ENCODE assay signal across 7 cellular contexts in genomic region chr13:48506092-48506701, GRCh38. TPM values are rescaled to one million over a fixed set of nuclear protein-coding genes. Genes with fewer than 3 reads are reported as not detected.
A peak's percentile ranks its signal among the peaks of the same experiment; 100 is the strongest.
DNase-seq lines count a peak whose midpoint lies in the region; ATAC-seq lines count a peak whose summit lies in the region.

No MANE protein-coding gene starts in this region.

- peak overlapping the region; percentile 73 for H3K4me2 ChIP-seq in skeletal muscle satellite cell (ENCODE audit: low read length)

- no peaks in the 10 kb centered on the region for H3K9me3 ChIP-seq in skeletal muscle satellite cell (replicated peaks; ENCODE audit: low read length)

- no peaks in the 10 kb centered on the region for H3K27me3 ChIP-seq in skeletal muscle satellite cell (ENCODE audit: control insufficient read depth, insufficient read depth, low read length)

- DNase-seq in cerebellar nuclear complex (lab: John Stamatoyannopoulos, UW), result peak; percentile 52 to 73
- DNase-seq in dedifferentiated amniotic fluid mesenchymal stem cell (ENCODE audit: extremely low spot score), result no peak
- no peak for DNase-seq in NCI-H2227 treated with DMSO at 0.1 percent for 48 hours (lab: John Stamatoyannopoulos, UW)
- DNase-seq in mesenteric fat pad (ENCODE audit: low spot score), result no peak

- peak overlapping the region; percentile 86 for H3K9ac ChIP-seq in skeletal muscle satellite cell (ENCODE audit: low read depth, low read length)

- peaks cover 30% of the 10 kb centered on the region for H3K4me1 ChIP-seq in skeletal muscle satellite cell (ENCODE audit: control insufficient read depth, insufficient read depth, low read length)

- ATAC-seq in GM21390 (IDR thresholded peaks at IDR 0.05; ENCODE audit: unreplicated experiment), result peak; percentile 22
- ATAC-seq in HG03280 (IDR thresholded peaks at IDR 0.05; ENCODE audit: unreplicated experiment), result peak; percentile 31

- H3K36me3 ChIP-seq in skeletal muscle satellite cell (ENCODE audit: insufficient read depth, low read length), result no peaks in the 10 kb centered on the region

- peak overlapping the region; percentile 47 for H3K4me3 ChIP-seq in skeletal muscle satellite cell (ENCODE audit: low read length)

RNA-seq across cellular contexts. Expression of gene RCBTB2, which starts 26.7 kb away (rescaled TPM):
- 3.9 and 8.6 TPM in 2 replicates for total RNA-seq in skeletal muscle satellite cell (2012; rRNA removed)
- total RNA-seq in mesenteric fat pad, result 11.8 TPM

Comparison
In these comparisons a context has a peak if more than half of its experiments do, and no peak if none do; other contexts are left out.
1. DNase-seq: peak in cerebellar nuclear complex (2 of 2); none in dedifferentiated amniotic fluid mesenchymal stem cell (single experiment), NCI-H2227 treated with DMSO at 0.1 percent for 48 hours (single experiment) and mesenteric fat pad (single experiment).